Comparison of ENCODE assay signal across 9 cellular contexts in genomic region chr5:217475-217859, GRCh38. TPM values are rescaled to one million over a fixed set of nuclear protein-coding genes. Genes with fewer than 3 reads are reported as not detected.
DNase-seq lines count a peak whose midpoint lies in the region; ATAC-seq and TF ChIP-seq lines count a peak whose summit lies in the region.
"Not testable (repeated sequence)": the region's sequence is repeated elsewhere in the genome, so short reads cannot be mapped to it uniquely, and the experiment has no call there.
"Had no signal": no experiment of that assay in that cellular context is flagged by ENCODE, and none has a peak within 500 bp of the region (broad histone marks: within the 10 kb centered on the region; RNA-seq: fewer than 3 reads in every experiment).

No MANE protein-coding gene starts in this region.

- ATAC-seq in GM21367 (IDR thresholded peaks at IDR 0.05; ENCODE audit: unreplicated experiment) (peak; percentile 27), HG03097 (IDR thresholded peaks at IDR 0.05; ENCODE audit: low FRiP score, unreplicated experiment) (peak; percentile 8)
- ATAC-seq in activated naive CD4-positive, alpha-beta T cell treated with anti-CD3 and anti-CD28 coated beads, Interleukin-2, amount 50 U/mL, for 72 hours, result peak in 1 of 2 donors; percentile 35

- 0 out of 2 replicates have a peak overlapping the region, but pooled peaks have one; percentile 60 for H2AFZ ChIP-seq in OCI-LY3 (ENCODE audit: low read depth, low read length)
- peak overlapping the region; percentile 64 for H2AFZ ChIP-seq in fibroblast of lung (ENCODE audit: low read length)

- H4K20me1 ChIP-seq in OCI-LY3 (ENCODE audit: insufficient read depth, low read length), result peaks cover 31% of the 10 kb centered on the region
- not testable (repeated sequence) for H4K20me1 ChIP-seq in fibroblast of lung (ENCODE audit: control insufficient read depth, extremely low read depth, insufficient read depth, low read length)

- peaks cover 49% of the 10 kb centered on the region for H3K36me3 Mint-ChIP-seq in Calu3 (ENCODE audit: insufficient read depth, unreplicated experiment)
- H3K36me3 Mint-ChIP-seq in activated naive CD4-positive, alpha-beta T cell treated with anti-CD3 and anti-CD28 coated beads, Interleukin-2, amount 50 U/mL, for 72 hours, result peaks cover 19 to 27% of the 10 kb centered on the region in 2 donors
- peaks cover 13% of the 10 kb centered on the region for H3K36me3 Mint-ChIP-seq in mesothelial cell of epicardium
- peaks cover 30% of the 10 kb centered on the region for H3K36me3 Mint-ChIP-seq in stimulated activated naive CD8-positive, alpha-beta T cell treated with anti-CD3 and anti-CD28 coated beads, Interleukin-15, Interleukin-2, amounts not matched to agents 100 ng/mL and 50 ng/mL, for 24 hours (ENCODE audit: low read depth)

- not testable (repeated sequence) for H3K27ac ChIP-seq in OCI-LY3 (ENCODE audit: low read length)
- peak overlapping the region; percentile 80 for H3K27ac ChIP-seq in fibroblast of lung (ENCODE audit: insufficient read depth, low read length)

- H3K4me1 ChIP-seq in OCI-LY3 (ENCODE audit: low read length), result peaks cover 13% of the 10 kb centered on the region
- H3K4me1 ChIP-seq in fibroblast of lung (ENCODE audit: control insufficient read depth, extremely low read depth, insufficient read depth, low read length), result not testable (repeated sequence)

- CTCF ChIA-PET in Calu3 (lab: Charles Lee), result interaction anchor here (2.7 kb wide), 1 partner anchor 29 kb away, joined by 11 read pairs; no protein-coding TSS in a partner anchor

- H3K9me3 ChIP-seq in OCI-LY3 (ENCODE audit: insufficient read depth, low read length); fibroblast of lung (ENCODE audit: control insufficient read depth, insufficient read depth, low read depth, low read length): not testable (repeated sequence)

- H3K9ac ChIP-seq in OCI-LY3 (ENCODE audit: low read length) (peak overlapping the region; percentile 89), fibroblast of lung (ENCODE audit: insufficient read depth, low read length) (peak overlapping the region; percentile 88)

- H3K4me1 Mint-ChIP-seq in Calu3 (ENCODE audit: low read depth, unreplicated experiment), result peaks cover 37% of the 10 kb centered on the region
- peaks cover 35% of the 10 kb centered on the region for H3K4me1 Mint-ChIP-seq in mesothelial cell of epicardium
- peaks cover 62% of the 10 kb centered on the region for H3K4me1 Mint-ChIP-seq in stimulated activated naive CD8-positive, alpha-beta T cell treated with anti-CD3 and anti-CD28 coated beads, Interleukin-15, Interleukin-2, amounts not matched to agents 100 ng/mL and 50 ng/mL, for 24 hours (ENCODE audit: low read depth)

- peak overlapping the region; percentile 97 for H3K4me3 ChIP-seq in OCI-LY3 (ENCODE audit: low read length)
- peak overlapping the region; percentile 72 to 93 (median 88) for H3K4me3 ChIP-seq in fibroblast of lung (replicated peaks in 1 of 4; ENCODE audit: control extremely low read depth in 1 of 4, insufficient read depth in 1 of 4, low read depth in 3 of 4, low read length in 4 of 4)

- H3K27me3 Mint-ChIP-seq in Calu3 (ENCODE audit: unreplicated experiment); mesothelial cell of epicardium (ENCODE audit: low read depth); stimulated activated naive CD8-positive, alpha-beta T cell treated with anti-CD3 and anti-CD28 coated beads, Interleukin-15, Interleukin-2, amounts not matched to agents 100 ng/mL and 50 ng/mL, for 24 hours: not testable (repeated sequence)

- not testable (repeated sequence) for TF ChIP-seq CTCF in Calu3 (IDR thresholded peaks at IDR 0.05; ENCODE audit: unreplicated experiment); OCI-LY3 (IDR thresholded peaks at IDR 0.05; ENCODE audit: low read depth, low read length); fibroblast of lung (conservative IDR thresholded peaks at IDR 0.05 in 1 of 2, IDR thresholded peaks at IDR 0.05 in 1 of 2; ENCODE audit: low read depth in 1 of 2, low read length in 2 of 2); mesothelial cell of epicardium (IDR thresholded peaks at IDR 0.05; ENCODE audit: unreplicated experiment)

- not testable (repeated sequence) for H3K27me3 ChIP-seq in OCI-LY3 (ENCODE audit: low read depth, low read length); fibroblast of lung (ENCODE audit: control insufficient read depth, insufficient read depth, low read length)

- BruUV-seq in Calu3 (replicated peaks; lab: Mats Ljungman, UMichigan), result TSS peak; percentile 47

- H3K27ac Mint-ChIP-seq in Calu3 (ENCODE audit: unreplicated experiment), result peak overlapping the region; percentile 56
- H3K27ac Mint-ChIP-seq in activated naive CD4-positive, alpha-beta T cell treated with anti-CD3 and anti-CD28 coated beads, Interleukin-2, amount 50 U/mL, for 72 hours, result peak overlapping the region; percentile 91 to 92
- H3K27ac Mint-ChIP-seq in mesothelial cell of epicardium, result peak overlapping the region; percentile 89
- H3K27ac Mint-ChIP-seq in stimulated activated naive CD8-positive, alpha-beta T cell treated with anti-CD3 and anti-CD28 coated beads, Interleukin-15, Interleukin-2, amounts not matched to agents 100 ng/mL and 50 ng/mL, for 24 hours, result peak overlapping the region; percentile 79

- peaks cover 45% of the 10 kb centered on the region for H3K79me2 ChIP-seq in OCI-LY3 (ENCODE audit: low read length)
- H3K79me2 ChIP-seq in fibroblast of lung (ENCODE audit: control insufficient read depth, insufficient read depth, low read length), result peaks cover 59% of the 10 kb centered on the region

- H3K36me3 ChIP-seq in OCI-LY3 (replicated peaks; ENCODE audit: low read depth, low read length); fibroblast of lung (ENCODE audit: control insufficient read depth, insufficient read depth, low read length): not testable (repeated sequence)

- H3K4me3 Mint-ChIP-seq in Calu3 (ENCODE audit: low read depth, unreplicated experiment) (peak overlapping the region; percentile 78), mesothelial cell of epicardium (peak overlapping the region; percentile 92)
- peak overlapping the region; percentile 84 for H3K4me3 Mint-ChIP-seq in stimulated activated naive CD8-positive, alpha-beta T cell treated with anti-CD3 and anti-CD28 coated beads, Interleukin-15, Interleukin-2, amounts not matched to agents 100 ng/mL and 50 ng/mL, for 24 hours

- not testable (repeated sequence) for DNase-seq in Calu3; activated naive CD4-positive, alpha-beta T cell treated with anti-CD3 and anti-CD28 coated beads, Interleukin-2, amount 50 U/mL, for 72 hours (ENCODE audit: low spot score in 2 of 2); mesothelial cell of epicardium (ENCODE audit: low spot score in 2 of 2, unreplicated experiment in 2 of 2)
- peak in 1 of 2 donors; percentile 27 for DNase-seq in fibroblast of lung (ENCODE audit: low read depth in 2 of 2)

- H3K9me3 Mint-ChIP-seq in Calu3 (ENCODE audit: low read depth, unreplicated experiment); activated naive CD4-positive, alpha-beta T cell treated with anti-CD3 and anti-CD28 coated beads, Interleukin-2, amount 50 U/mL, for 72 hours; mesothelial cell of epicardium; stimulated activated naive CD8-positive, alpha-beta T cell treated with anti-CD3 and anti-CD28 coated beads, Interleukin-15, Interleukin-2, amounts not matched to agents 100 ng/mL and 50 ng/mL, for 24 hours: not testable (repeated sequence)

- intact Hi-C loops in Calu3 (cut with micrococcal nuclease; ENCODE audit: unreplicated experiment), result not testable (repeated sequence)

- H3K4me2 ChIP-seq in OCI-LY3 (ENCODE audit: low read length) (peak overlapping the region; percentile 60), fibroblast of lung (ENCODE audit: extremely low read depth, insufficient read depth, low read length) (peak overlapping the region; percentile 68)

RNA-seq across cellular contexts. Expression of gene CCDC127, which starts 0.5 kb away (rescaled TPM):
- 7.3 and 7.8 TPM in 2 replicates for total RNA-seq in Calu3 (2022)
- 1 to 10 TPM; 6.1 to 7.3 TPM for total RNA-seq in activated naive CD4-positive, alpha-beta T cell treated with anti-CD3 and anti-CD28 coated beads, Interleukin-2, amount 50 U/mL, for 72 hours
- total RNA-seq in fibroblast of lung, result 5.6 and 7.4 TPM in 2 replicates
- polyA plus RNA-seq in fibroblast of lung, result 3.7 and 4.8 TPM in 2 replicates
- 4.5 and 6.0 TPM in 2 replicates for polyA plus RNA-seq in fibroblast of lung (2012)
- polyA minus RNA-seq in fibroblast of lung (ENCODE audit: low replicate concordance), result 3.0 and 5.5 TPM in 2 replicates
- 9.3 to 10.2 TPM (median 9.7 TPM) in 3 replicates for total RNA-seq in mesothelial cell of epicardium

RNA-seq across cellular contexts. Expression of gene SDHA, which starts 0.7 kb away (rescaled TPM):
- total RNA-seq in Calu3 (2022) (96.9 and 107 TPM in 2 replicates), fibroblast of lung (103 and 150 TPM in 2 replicates), mesothelial cell of epicardium (83.4 to 86.3 TPM (median 85.9 TPM) in 3 replicates)
- total RNA-seq in activated naive CD4-positive, alpha-beta T cell treated with anti-CD3 and anti-CD28 coated beads, Interleukin-2, amount 50 U/mL, for 72 hours, result 100 to 1,000 TPM; 156 to 198 TPM
- polyA plus RNA-seq in fibroblast of lung, result 89.6 and 116 TPM in 2 replicates
- 134 and 176 TPM in 2 replicates for polyA plus RNA-seq in fibroblast of lung (2012)
- polyA minus RNA-seq in fibroblast of lung (ENCODE audit: low replicate concordance), result 300 and 525 TPM in 2 replicates

RNA-seq across cellular contexts. Expression of gene LRRC14B, which starts 26.2 kb away (rescaled TPM):
- total RNA-seq in Calu3 (2022) (not detected in 2 replicates), fibroblast of lung (not detected in 2 replicates), mesothelial cell of epicardium (0.22 to 0.27 TPM in 2 of 3 replicates, not detected in the other)
- under 1 TPM in 1 of 2 donors, not detected in 1; 0.16 TPM for total RNA-seq in activated naive CD4-positive, alpha-beta T cell treated with anti-CD3 and anti-CD28 coated beads, Interleukin-2, amount 50 U/mL, for 72 hours
- polyA plus RNA-seq in fibroblast of lung, result not detected in 2 replicates
- not detected in 2 replicates for polyA plus RNA-seq in fibroblast of lung (2012)
- not detected in 2 replicates for polyA minus RNA-seq in fibroblast of lung (ENCODE audit: low replicate concordance)
- total RNA-seq: G401 had no signal

RNA-seq across cellular contexts. Expression of gene PDCD6, which starts 54.0 kb away (rescaled TPM):
- total RNA-seq in Calu3 (2022) (109 and 127 TPM in 2 replicates), fibroblast of lung (110 and 134 TPM in 2 replicates), mesothelial cell of epicardium (82.4 to 85.6 TPM (median 84.4 TPM) in 3 replicates)
- total RNA-seq in activated naive CD4-positive, alpha-beta T cell treated with anti-CD3 and anti-CD28 coated beads, Interleukin-2, amount 50 U/mL, for 72 hours, result 10 to 100 TPM; 57.9 to 90.5 TPM
- 165 and 190 TPM in 2 replicates for polyA plus RNA-seq in fibroblast of lung
- 118 and 140 TPM in 2 replicates for polyA plus RNA-seq in fibroblast of lung (2012)
- 149 and 199 TPM in 2 replicates for polyA minus RNA-seq in fibroblast of lung (ENCODE audit: low replicate concordance)
